ENCODE assay signal across 8 cellular contexts in genomic region chr6:44265003-44265842, GRCh38. TPM values are rescaled to one million over a fixed set of nuclear protein-coding genes. Genes with fewer than 3 reads are reported as not detected.
DNase-seq lines count a peak whose midpoint lies in the region; ATAC-seq and TF ChIP-seq lines count a peak whose summit lies in the region.

Gene NFKBIE (minus strand): TSS chr6:44265551. CDS start chr6:44265346, 205 bp downstream.

- H3K27ac ChIP-seq in prostate gland (peak within 1 kb of the TSS; percentile 67 to 72), urinary bladder (ENCODE audit: low read depth) (peak within 1 kb of the TSS; percentile 39)

- DNase-seq in NCI-H1436 (lab: John Stamatoyannopoulos, UW) (peak; percentile 88), amniotic stem cell (lab: John Stamatoyannopoulos, UW) (peak; percentile 92), left cardiac atrium (peak; percentile 98), prostate gland (ENCODE audit: low spot score) (peak; percentile 95)

- WGBS in prostate gland = under 1% methylated on average over 48 of the region's 75 CpGs
- WGBS in urinary bladder = under 1% methylated on average over 75 of the region's 75 CpGs

- H3K36me3 Mint-ChIP-seq in T-helper 1 cell treated with Interleukin-12 subunit alpha and Interleukin-12 subunit beta and Interleukin-4 antibody, amounts not matched to agents 30 μg/mL and 1 μg/mL, for 36 hours (ENCODE audit: low read depth) = peaks cover 34% of the 10 kb centered on the region

- peak within 1 kb of the TSS; percentile 99 for H3K27ac Mint-ChIP-seq in T-helper 1 cell treated with Interleukin-12 subunit alpha and Interleukin-12 subunit beta and Interleukin-4 antibody, amounts not matched to agents 30 μg/mL and 1 μg/mL, for 36 hours

- no peaks in the 10 kb centered on the region for H3K9me3 Mint-ChIP-seq in T-helper 1 cell treated with Interleukin-12 subunit alpha and Interleukin-12 subunit beta and Interleukin-4 antibody, amounts not matched to agents 30 μg/mL and 1 μg/mL, for 36 hours

- H3K4me1 ChIP-seq in prostate gland (replicated peaks) = peaks cover 12% of the 10 kb centered on the region
- H3K4me1 ChIP-seq in urinary bladder (ENCODE audit: insufficient read depth) = no peaks in the 10 kb centered on the region

- H3K4me3 Mint-ChIP-seq in T-helper 1 cell treated with Interleukin-12 subunit alpha and Interleukin-12 subunit beta and Interleukin-4 antibody, amounts not matched to agents 30 μg/mL and 1 μg/mL, for 36 hours = peak within 1 kb of the TSS; percentile 100

- no peaks in the 10 kb centered on the region for H3K9me3 ChIP-seq in prostate gland

- peaks cover 27% of the 10 kb centered on the region for H3K27me3 Mint-ChIP-seq in T-helper 1 cell treated with Interleukin-12 subunit alpha and Interleukin-12 subunit beta and Interleukin-4 antibody, amounts not matched to agents 30 μg/mL and 1 μg/mL, for 36 hours (ENCODE audit: low read depth)

- H3K36me3 ChIP-seq in prostate gland (no peaks in the 10 kb centered on the region), urinary bladder (ENCODE audit: insufficient read depth) (no peaks in the 10 kb centered on the region)

- peak within 1 kb of the TSS; percentile 91 for H3K4me3 ChIP-seq in GM08714 (ENCODE audit: low read length)
- H3K4me3 ChIP-seq in prostate gland = peak within 1 kb of the TSS; percentile 51 to 73
- H3K4me3 ChIP-seq in urinary bladder (ENCODE audit: low read depth, low read length) = peak within 1 kb of the TSS; percentile 68

- H3K4me1 Mint-ChIP-seq in T-helper 1 cell treated with Interleukin-12 subunit alpha and Interleukin-12 subunit beta and Interleukin-4 antibody, amounts not matched to agents 30 μg/mL and 1 μg/mL, for 36 hours (ENCODE audit: low read depth) = peaks cover 54% of the 10 kb centered on the region

- peak in 2 of 4 experiments; percentile 40 to 47 for TF ChIP-seq CTCF in prostate gland (IDR thresholded peaks at IDR 0.05)

- ATAC-seq in HG02623 (IDR thresholded peaks at IDR 0.05; ENCODE audit: unreplicated experiment) (peak; percentile 45), left cardiac atrium (peak; percentile 94 to 95)

- TF ChIP-seq POLR2A in prostate gland (IDR thresholded peaks at IDR 0.05) = peak; percentile 97

- intact Hi-C loops in left cardiac atrium (cut with DNase I) = loop anchor here in 1 of 2 donors (10.0 kb wide), 1 partner anchor 170 kb away; no protein-coding TSS in a partner anchor
- intact Hi-C loops in prostate gland (cut with DNase I) = loop anchor here (5.0 kb wide), 1 partner anchor 42 kb away; no protein-coding TSS in a partner anchor

- H3K27me3 ChIP-seq in prostate gland (replicated peaks; ENCODE audit: insufficient read depth) = no peaks in the 10 kb centered on the region

RNA-seq across cellular contexts. Expression of gene NFKBIE, which starts in this region (rescaled TPM):
- total RNA-seq in left cardiac atrium = 1 to 10 TPM; 3.8 to 5.8 TPM
- 10 to 100 TPM; 20.8 to 34.4 TPM for total RNA-seq in prostate gland
- 2.6 TPM for total RNA-seq in urinary bladder
- 5.5 TPM for polyA plus RNA-seq in urinary bladder

Comparison
In these comparisons a context has a peak if more than half of its experiments do, and no peak if none do; other contexts are left out.
1. Peak in every context shown above with its lines: DNase-seq, ATAC-seq, H3K4me3 ChIP-seq and H3K27ac ChIP-seq.